In genomic region chr11:13256216-13256615, GRCh38 we compare ENCODE assay signal across 1 cellular context.
TF ChIP-seq lines count a peak whose summit lies in the region.

No MANE protein-coding gene starts in this region.

TF ChIP-seq in IMR-90, 13 proteins besides CTCF, POLR2A, EP300 and RAD21 (continued from another document):
- TF ChIP-seq USF2 (IDR thresholded peaks at IDR 0.05; ENCODE audit: low read depth, low read length) (no peak), FOS (IDR thresholded peaks at IDR 0.05; ENCODE audit: low read depth, low read length) (no peak)
